Comparison of ENCODE assay signal across 8 cellular contexts in the genomic region with DNA sequence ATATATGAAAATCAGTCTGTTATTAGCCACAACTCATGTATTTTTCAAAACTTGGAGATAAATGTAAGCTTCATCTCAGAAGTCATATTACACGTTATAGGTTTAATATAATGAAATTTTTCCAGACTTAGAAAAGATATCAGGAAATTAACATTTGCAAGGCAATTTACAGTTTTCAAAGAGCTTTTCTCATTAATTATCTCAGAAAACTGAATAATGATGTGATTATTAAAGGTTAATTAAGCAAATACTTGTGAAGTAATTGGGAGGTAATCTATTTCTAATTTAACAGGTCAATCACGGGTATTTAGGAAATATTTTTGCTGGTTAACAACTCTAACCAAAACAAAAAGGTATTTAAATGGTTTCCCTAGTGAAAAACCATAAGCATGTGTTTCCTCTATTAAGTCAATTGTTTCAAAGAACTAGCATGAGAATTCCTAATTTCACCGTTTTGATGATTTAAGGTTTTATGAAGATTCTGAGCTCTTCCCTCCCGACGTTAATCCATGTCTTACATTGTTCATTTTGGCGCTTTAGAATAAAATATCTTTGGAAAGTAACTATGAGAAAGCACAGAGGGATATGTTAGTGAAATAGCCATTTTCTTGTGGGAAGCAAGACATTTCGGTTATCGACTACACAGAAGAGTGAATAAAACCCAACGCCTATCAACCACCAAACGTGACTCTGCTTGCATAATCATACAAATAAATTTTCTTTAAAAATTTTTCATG. TPM values are rescaled to one million over a fixed set of nuclear protein-coding genes. Genes with fewer than 3 reads are reported as not detected.
DNase-seq lines count a peak whose midpoint lies in the region; ATAC-seq and TF ChIP-seq lines count a peak whose summit lies in the region.

No MANE protein-coding gene starts in this region.

- peaks cover 0 to 87% (median 37%) of the 10 kb centered on the region in 7 donors for H3K27me3 ChIP-seq in spleen (replicated peaks in 1 of 7)

- 21 to 34% (median 29%) methylated on average over 10 of the region's 10 CpGs for WGBS in spleen, 5 donors

- TF ChIP-seq CTCF in spleen (IDR thresholded peaks at IDR 0.05 in 8 of 11, conservative IDR thresholded peaks at IDR 0.05 in 3 of 11) (no peak), GM10248 (IDR thresholded peaks at IDR 0.05; ENCODE audit: control extremely low read depth, extremely low read depth, low read depth, missing control alignments) (no peak), GM20000 (IDR thresholded peaks at IDR 0.05; ENCODE audit: extremely low read depth, missing control alignments) (no peak)

- peaks cover 4% of the 10 kb centered on the region for H3K27me3 Mint-ChIP-seq in IgD-negative memory B cell
- no peaks in the 10 kb centered on the region for H3K27me3 Mint-ChIP-seq in activated T-helper 17 cell treated with anti-CD3 and anti-CD28 coated beads, Interleukin-2, amount 50 U/mL, for 72 hours

- H3K4me3 Mint-ChIP-seq in IgD-negative memory B cell = peak overlapping the region; percentile 83 to 93 (median 86)
- H3K4me3 Mint-ChIP-seq in activated T-helper 17 cell treated with anti-CD3 and anti-CD28 coated beads, Interleukin-2, amount 50 U/mL, for 72 hours = peak overlapping the region; percentile 68

- H3K27ac ChIP-seq in spleen = peak overlapping the region in 3 of 8 donors; percentile 86

- intact Hi-C loops in spleen (cut with DNase I; ENCODE audit: low total_unique reads) = no loop called here

- DNase-seq in spleen (no peak), GM10248 (ENCODE audit: extremely low spot score) (no peak), Ammon's horn (ENCODE audit: low spot score) (no peak), GM20000 (ENCODE audit: low spot score) (no peak), AG20443 (ENCODE audit: low spot score) (no peak)

- no peaks in the 10 kb centered on the region for H3K36me3 ChIP-seq in spleen

- H3K4me3 ChIP-seq in iPS-18c (ENCODE audit: insufficient read depth, low read depth, low read length) (peak overlapping the region; percentile 81), spleen (peak overlapping the region in 5 of 8 donors; percentile 73 to 89 (median 83))

- no peak for TF ChIP-seq POLR2A in spleen (IDR thresholded peaks at IDR 0.05)

- ATAC-seq in activated T-helper 17 cell treated with anti-CD3 and anti-CD28 coated beads, Interleukin-2, amount 50 U/mL, for 72 hours (replicated peaks) = no peak

- CTCF ChIA-PET in GM10248 (lab: Yijun Ruan, JAX) = interaction anchor here (1.4 kb wide), 1 partner anchor 9 kb away, joined by 4 read pairs; no protein-coding TSS in a partner anchor

- H3K27ac Mint-ChIP-seq in IgD-negative memory B cell = peak overlapping the region in 2 of 3 donors; percentile 55 to 82
- no peak overlapping the region for H3K27ac Mint-ChIP-seq in activated T-helper 17 cell treated with anti-CD3 and anti-CD28 coated beads, Interleukin-2, amount 50 U/mL, for 72 hours

- H3K36me3 Mint-ChIP-seq in IgD-negative memory B cell = no peaks in the 10 kb centered on the region
- H3K36me3 Mint-ChIP-seq in activated T-helper 17 cell treated with anti-CD3 and anti-CD28 coated beads, Interleukin-2, amount 50 U/mL, for 72 hours (ENCODE audit: low read depth) = no peaks in the 10 kb centered on the region

- H3K9me3 Mint-ChIP-seq in IgD-negative memory B cell = no peaks in the 10 kb centered on the region
- H3K9me3 Mint-ChIP-seq in activated T-helper 17 cell treated with anti-CD3 and anti-CD28 coated beads, Interleukin-2, amount 50 U/mL, for 72 hours = no peaks in the 10 kb centered on the region

- H3K9me3 ChIP-seq in iPS-18c (ENCODE audit: control insufficient read depth, insufficient read depth, low read length) = no peaks in the 10 kb centered on the region
- H3K9me3 ChIP-seq in spleen = no peaks in the 10 kb centered on the region

- H3K4me1 Mint-ChIP-seq in IgD-negative memory B cell = peaks cover 7 to 10% (median 9%) of the 10 kb centered on the region in 3 donors
- peaks cover 6% of the 10 kb centered on the region for H3K4me1 Mint-ChIP-seq in activated T-helper 17 cell treated with anti-CD3 and anti-CD28 coated beads, Interleukin-2, amount 50 U/mL, for 72 hours

- H3K4me1 ChIP-seq in spleen = peaks cover 4 to 27% (median 19%) of the 10 kb centered on the region in 6 donors

- POLR2A ChIA-PET in GM10248 (lab: Yijun Ruan, JAX) = no interaction called here

RNA-seq across cellular contexts. Expression of gene NEO1, which starts 1.5 kb away (rescaled TPM):
- polyA plus RNA-seq in IgD-negative memory B cell = 1.6 TPM
- total RNA-seq in activated T-helper 17 cell treated with anti-CD3 and anti-CD28 coated beads, Interleukin-2, amount 50 U/mL, for 72 hours = 1 to 10 TPM; 8.8 to 8.9 TPM
- 10 to 100 TPM in 6 of 7 donors, 1 to 10 TPM in 1; 8.6 to 14.3 (median 12.6) TPM for total RNA-seq in spleen
- 1 to 10 TPM; 1.4 to 3.4 (median 1.6) TPM for polyA plus RNA-seq in spleen
